Comparison of ENCODE assay signal across 8 cellular contexts in genomic region chr6:5950448-5950847, GRCh38. TPM values are rescaled to one million over a fixed set of nuclear protein-coding genes. Genes with fewer than 3 reads are reported as not detected.
DNase-seq lines count a peak whose midpoint lies in the region; ATAC-seq and TF ChIP-seq lines count a peak whose summit lies in the region.

No MANE protein-coding gene starts in this region.

- H3K4me1 ChIP-seq in thyroid gland = no peaks in the 10 kb centered on the region

- no peaks in the 10 kb centered on the region for H3K27me3 ChIP-seq in thyroid gland

- ATAC-seq in activated naive CD4-positive, alpha-beta T cell treated with anti-CD3 and anti-CD28 coated beads, Interleukin-2, amount 50 U/mL, for 72 hours = peak; percentile 50 to 54
- no peak for ATAC-seq in HG02973 (IDR thresholded peaks at IDR 0.05; ENCODE audit: unreplicated experiment)

- H3K4me1 Mint-ChIP-seq in type B pancreatic cell (ENCODE audit: unreplicated experiment) = no peaks in the 10 kb centered on the region

- H3K27me3 Mint-ChIP-seq in type B pancreatic cell = peaks cover 3% of the 10 kb centered on the region

- H3K9me3 ChIP-seq in thyroid gland = no peaks in the 10 kb centered on the region

- no peaks in the 10 kb centered on the region for H3K36me3 ChIP-seq in thyroid gland

- TF ChIP-seq CTCF in fibroblast of mammary gland (conservative IDR thresholded peaks at IDR 0.05; ENCODE audit: control insufficient read depth, insufficient read depth, low read depth, low read length) = peak; percentile 42
- peak; percentile 63 for TF ChIP-seq CTCF in type B pancreatic cell (conservative IDR thresholded peaks at IDR 0.05)
- TF ChIP-seq CTCF in thyroid gland (IDR thresholded peaks at IDR 0.05) = peak in 2 of 6 experiments; percentile 5 to 40

- H3K27ac ChIP-seq in thyroid gland = no peak overlapping the region

- no peak for TF ChIP-seq POLR2A in thyroid gland (IDR thresholded peaks at IDR 0.05)

- no peak overlapping the region for H3K27ac Mint-ChIP-seq in activated naive CD4-positive, alpha-beta T cell treated with anti-CD3 and anti-CD28 coated beads, Interleukin-2, amount 50 U/mL, for 72 hours
- no peak overlapping the region for H3K27ac Mint-ChIP-seq in type B pancreatic cell

- peaks cover 0 to 3% of the 10 kb centered on the region in 2 donors for H3K9me3 Mint-ChIP-seq in activated naive CD4-positive, alpha-beta T cell treated with anti-CD3 and anti-CD28 coated beads, Interleukin-2, amount 50 U/mL, for 72 hours
- H3K9me3 Mint-ChIP-seq in type B pancreatic cell = no peaks in the 10 kb centered on the region

- peak in 1 of 2 donors; percentile 15 for DNase-seq in activated naive CD4-positive, alpha-beta T cell treated with anti-CD3 and anti-CD28 coated beads, Interleukin-2, amount 50 U/mL, for 72 hours (ENCODE audit: low spot score in 2 of 2)
- DNase-seq in activated naive CD4-positive, alpha-beta T cell treated with Interleukin-2 at 50 U/mL for 16 hours = no peak
- DNase-seq in NOMO-1 treated with DMSO at 0.1 percent for 48 hours (lab: John Stamatoyannopoulos, UW; ENCODE audit: unreplicated experiment) (peak; percentile 43), fibroblast of mammary gland (ENCODE audit: low read depth) (peak; percentile 38), type B pancreatic cell (ENCODE audit: extremely low spot score, unreplicated experiment) (no peak), thyroid gland (no peak), NCI-H1694 treated with DMSO at 0.1 percent for 48 hours (lab: John Stamatoyannopoulos, UW) (no peak)

- 42 to 56% methylated on average over 5 of the region's 5 CpGs for WGBS in thyroid gland, 2 donors

- H3K36me3 Mint-ChIP-seq in activated naive CD4-positive, alpha-beta T cell treated with anti-CD3 and anti-CD28 coated beads, Interleukin-2, amount 50 U/mL, for 72 hours = no peaks in the 10 kb centered on the region
- no peaks in the 10 kb centered on the region for H3K36me3 Mint-ChIP-seq in type B pancreatic cell

- intact Hi-C loops in thyroid gland (cut with DNase I) = no loop called here

- H3K4me3 ChIP-seq in fibroblast of mammary gland (ENCODE audit: control insufficient read depth, low read depth, low read length) = no peak overlapping the region
- H3K4me3 ChIP-seq in thyroid gland (replicated peaks in 1 of 3) = no peak overlapping the region

- no peak overlapping the region for H3K4me3 Mint-ChIP-seq in type B pancreatic cell

RNA-seq across cellular contexts. Expression of gene NRN1, which starts 56.3 kb away (rescaled TPM):
- total RNA-seq in activated naive CD4-positive, alpha-beta T cell treated with anti-CD3 and anti-CD28 coated beads, Interleukin-2, amount 50 U/mL, for 72 hours = 10 to 100 TPM in 1 of 2 donors, not detected in 1; 25.1 TPM
- total RNA-seq in type B pancreatic cell (ENCODE audit: low replicate concordance) (0.48 and 6.3 TPM in 2 replicates), thyroid gland (10 to 100 TPM in 1 of 4 donors, 1 to 10 TPM in 3; 1.1 to 10.3 (median 6.2) TPM)

Comparison
In these comparisons a context has a peak if more than half of its experiments do, and no peak if none do; other contexts are left out.
1. DNase-seq: peak in NOMO-1 treated with DMSO at 0.1 percent for 48 hours (single experiment) and fibroblast of mammary gland (single experiment); none in activated naive CD4-positive, alpha-beta T cell treated with Interleukin-2 at 50 U/mL for 16 hours (single experiment), type B pancreatic cell (single experiment), thyroid gland (0 of 2) and NCI-H1694 treated with DMSO at 0.1 percent for 48 hours (single experiment).